Comparison of ENCODE assay signal across 18 cellular contexts in the genomic region with DNA sequence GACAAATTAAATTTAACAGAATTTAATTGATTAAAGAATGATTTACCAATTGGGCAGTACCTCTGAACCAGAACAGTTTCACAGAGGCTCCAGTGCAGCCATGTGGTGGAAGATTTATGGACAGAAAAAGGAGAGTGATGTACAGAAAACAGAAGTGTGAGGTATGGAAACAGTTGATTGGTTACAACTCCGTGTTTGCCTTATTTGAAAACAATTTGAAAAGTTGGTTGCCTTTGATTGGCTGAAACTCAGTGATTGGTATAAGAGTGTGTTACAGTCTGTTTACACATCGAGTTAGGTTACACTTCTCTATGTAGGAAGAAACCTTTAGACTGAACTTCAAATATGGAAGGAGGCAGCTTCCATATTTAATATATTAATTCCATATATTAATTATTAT. TPM values are rescaled to one million over a fixed set of nuclear protein-coding genes. Genes with fewer than 3 reads are reported as not detected.
DNase-seq lines count a peak whose midpoint lies in the region; ATAC-seq lines count a peak whose summit lies in the region.
"Had no signal": no experiment of that assay in that cellular context is flagged by ENCODE, and none has a peak within 500 bp of the region (broad histone marks: within the 10 kb centered on the region; RNA-seq: fewer than 3 reads in every experiment).

No MANE protein-coding gene starts in this region.

- ATAC-seq in T-helper 17 cell = no peak
- ATAC-seq: CD8-positive, alpha-beta T cell had no signal

- H3K4me3 Mint-ChIP-seq in T-helper 17 cell = no peak overlapping the region
- H3K4me3 Mint-ChIP-seq: B cell; CD8-positive, alpha-beta T cell; H9 had no signal

- H3K36me3 Mint-ChIP-seq in T-helper 17 cell (ENCODE audit: low read depth) = no peaks in the 10 kb centered on the region
- H3K36me3 Mint-ChIP-seq: CD8-positive, alpha-beta T cell had no signal

- peak overlapping the region; percentile 6 for H3K27ac Mint-ChIP-seq in T-helper 17 cell
- H3K27ac Mint-ChIP-seq: B cell; CD8-positive, alpha-beta T cell had no signal

- no peaks in the 10 kb centered on the region for H3K9me3 ChIP-seq in T-helper 17 cell (ENCODE audit: control insufficient read depth, low read length, poor library complexity, severe bottlenecking)

- H3K4me1 Mint-ChIP-seq in T-helper 17 cell = peaks cover 4% of the 10 kb centered on the region

- H3K27me3 Mint-ChIP-seq in T-helper 17 cell = no peaks in the 10 kb centered on the region
- H3K27me3 Mint-ChIP-seq: B cell had no signal

- DNase-seq in NCI-H510A treated with DMSO at 0.1 percent for 48 hours (lab: John Stamatoyannopoulos, UW) = peak; percentile 40
- DNase-seq in NCI-H510A (lab: John Stamatoyannopoulos, UW) = no peak
- DNase-seq in T-helper 17 cell = no peak
- peak; percentile 36 for DNase-seq in left kidney (ENCODE audit: low read depth, low spot score)
- no peak for DNase-seq in NCI-H2029 (lab: John Stamatoyannopoulos, UW)
- DNase-seq in AML-193 (lab: John Stamatoyannopoulos, UW) = no peak
- DNase-seq in stimulated activated CD4-positive, alpha-beta T cell treated with anti-CD3 and anti-CD28 coated beads, Interleukin-4, amount 100 ng/mL, for 1 hour = no peak
- DNase-seq: 8988T; Calu3; CD8-positive, alpha-beta T cell; DMS 273 treated with DMSO at 0.1 percent for 48 hours; DMS53; DND-41; EL; GOT3; H9; IMR-90 had no signal

RNA-seq across cellular contexts. Expression of a gene that starts 30.1 kb away (rescaled TPM):
- total RNA-seq in T-helper 17 cell = 1 to 10 TPM; 2.1 to 2.8 TPM

Comparison
In these comparisons a context has a peak if more than half of its experiments do, and no peak if none do; other contexts are left out.
1. DNase-seq: peak in NCI-H510A treated with DMSO at 0.1 percent for 48 hours (single experiment) and left kidney (single experiment); none in NCI-H510A (single experiment), T-helper 17 cell (0 of 3), NCI-H2029 (single experiment), AML-193 (0 of 2) and stimulated activated CD4-positive, alpha-beta T cell treated with anti-CD3 and anti-CD28 coated beads, Interleukin-4, amount 100 ng/mL, for 1 hour (single experiment).